Comparison of ENCODE assay signal across 24 cellular contexts in genomic region chr3:101243285-101244211, GRCh38.
DNase-seq lines count a peak whose midpoint lies in the region; ATAC-seq, FAIRE-seq and TF ChIP-seq lines count a peak whose summit lies in the region.
"Had no signal": no experiment of that assay in that cellular context is flagged by ENCODE, and none has a peak within 500 bp of the region (broad histone marks: within the 10 kb centered on the region; RNA-seq: fewer than 3 reads in every experiment).

No MANE protein-coding gene starts in this region.

- H3K79me1 ChIP-seq in H9 (ENCODE audit: insufficient read depth, low read depth, low read length, poor library complexity, severe bottlenecking), result no peaks in the 10 kb centered on the region

- no peak overlapping the region for H4K8ac ChIP-seq in H9 (replicated peaks; ENCODE audit: insufficient read length, low read depth, low read length)

- H3K27ac ChIP-seq in H9 (ENCODE audit: insufficient read length, low read depth, low read length), result no peak overlapping the region
- H3K27ac ChIP-seq: dorsolateral prefrontal cortex, tibial nerve had no signal

- no peak overlapping the region for H4K91ac ChIP-seq in H9 (ENCODE audit: insufficient read length, low read depth, low read length)

- peak overlapping the region; percentile 5 for H3K27ac Mint-ChIP-seq in activated naive CD8-positive, alpha-beta T cell treated with anti-CD3 and anti-CD28 coated beads, Interleukin-2, amount 50 U/mL, for 24 hours
- H3K27ac Mint-ChIP-seq in activated naive CD8-positive, alpha-beta T cell treated with anti-CD3 and anti-CD28 coated beads for 36 hours, result no peak overlapping the region
- peak overlapping the region; percentile 74 for H3K27ac Mint-ChIP-seq in activated T-helper 17 cell treated with anti-CD3 and anti-CD28 coated beads, Interleukin-2, amount 50 U/mL, for 72 hours
- H3K27ac Mint-ChIP-seq in stimulated activated effector memory CD8-positive, alpha-beta T cell treated with anti-CD3 and anti-CD28 coated beads, Interleukin-12 subunit alpha, Interleukin-12 subunit beta, amount 100 ng/mL, for 72 hours, result no peak overlapping the region
- no peak overlapping the region for H3K27ac Mint-ChIP-seq in H9
- H3K27ac Mint-ChIP-seq: activated B cell treated with CpG ODN at 0.5 μM for 24 hours; activated CD8-positive, alpha-beta memory T cell treated with anti-CD3 and anti-CD28 coated beads, Interleukin-2, amount 10 ng/mL, durations not matched to agents 7 days and 5 days; CD4-positive, alpha-beta T cell; naive thymus-derived CD8-positive, alpha-beta T cell had no signal

- peak; percentile 36 for FAIRE-seq in GM12892 (lab: Jason Lieb, UNC)
- FAIRE-seq: G401.6 had no signal

- TF ChIP-seq POLR2A in GM12892 (IDR thresholded peaks at IDR 0.05; ENCODE audit: low read depth, low read length), result no peak

- no peaks in the 10 kb centered on the region for H3K9me3 Mint-ChIP-seq in activated naive CD8-positive, alpha-beta T cell treated with anti-CD3 and anti-CD28 coated beads, Interleukin-2, amount 50 U/mL, for 24 hours
- no peaks in the 10 kb centered on the region for H3K9me3 Mint-ChIP-seq in activated naive CD8-positive, alpha-beta T cell treated with anti-CD3 and anti-CD28 coated beads for 36 hours
- no peaks in the 10 kb centered on the region for H3K9me3 Mint-ChIP-seq in activated T-helper 17 cell treated with anti-CD3 and anti-CD28 coated beads, Interleukin-2, amount 50 U/mL, for 72 hours
- H3K9me3 Mint-ChIP-seq in stimulated activated effector memory CD8-positive, alpha-beta T cell treated with anti-CD3 and anti-CD28 coated beads, Interleukin-12 subunit alpha, Interleukin-12 subunit beta, amount 100 ng/mL, for 72 hours, result no peaks in the 10 kb centered on the region
- H3K9me3 Mint-ChIP-seq in H9, result peaks cover 0 to 3% of the 10 kb centered on the region in 2 experiments; a peak in 1 of 5 replicates
- H3K9me3 Mint-ChIP-seq: activated B cell treated with CpG ODN at 0.5 μM for 24 hours; CD4-positive, alpha-beta T cell had no signal

- no peak overlapping the region for H3K56ac ChIP-seq in H9 (ENCODE audit: insufficient read length, low read depth, low read length)

- no peak overlapping the region for H4K5ac ChIP-seq in H9 (ENCODE audit: insufficient read length, low read depth, low read length)

- no peaks in the 10 kb centered on the region for H4K20me1 ChIP-seq in H9 (ENCODE audit: control insufficient read depth, insufficient read depth, insufficient read length)

- H3K4me1 Mint-ChIP-seq in activated naive CD8-positive, alpha-beta T cell treated with anti-CD3 and anti-CD28 coated beads, Interleukin-2, amount 50 U/mL, for 24 hours, result peaks cover 17% of the 10 kb centered on the region
- no peaks in the 10 kb centered on the region for H3K4me1 Mint-ChIP-seq in activated naive CD8-positive, alpha-beta T cell treated with anti-CD3 and anti-CD28 coated beads for 36 hours
- peaks cover 8% of the 10 kb centered on the region for H3K4me1 Mint-ChIP-seq in activated T-helper 17 cell treated with anti-CD3 and anti-CD28 coated beads, Interleukin-2, amount 50 U/mL, for 72 hours
- H3K4me1 Mint-ChIP-seq in stimulated activated effector memory CD8-positive, alpha-beta T cell treated with anti-CD3 and anti-CD28 coated beads, Interleukin-12 subunit alpha, Interleukin-12 subunit beta, amount 100 ng/mL, for 72 hours, result peaks cover 9% of the 10 kb centered on the region
- H3K4me1 Mint-ChIP-seq in H9, result peaks cover 12 to 17% of the 10 kb centered on the region in 2 experiments
- H3K4me1 Mint-ChIP-seq: activated B cell treated with CpG ODN at 0.5 μM for 24 hours; activated CD8-positive, alpha-beta memory T cell treated with anti-CD3 and anti-CD28 coated beads, Interleukin-2, amount 10 ng/mL, durations not matched to agents 7 days and 5 days; naive thymus-derived CD8-positive, alpha-beta T cell had no signal

- peaks cover 4% of the 10 kb centered on the region; the same call in 1 of the 2 replicates for H3K4me1 ChIP-seq in H9 (ENCODE audit: insufficient read depth, low read length)
- H3K4me1 ChIP-seq: tibial nerve had no signal

- no peak for TF ChIP-seq CTCF in H9 (conservative IDR thresholded peaks at IDR 0.05)

- no peak overlapping the region for H2BK12ac ChIP-seq in H9 (ENCODE audit: insufficient read length, low read depth, low read length)

- no peak overlapping the region for H2BK120ac ChIP-seq in H9 (ENCODE audit: low read depth, low read length, poor library complexity, severe bottlenecking)

- H2BK20ac ChIP-seq in H9 (ENCODE audit: low read depth, low read length, poor library complexity, severe bottlenecking), result no peak overlapping the region

- H3K27me3 ChIP-seq in H9 (ENCODE audit: insufficient read depth, low read length), result no peaks in the 10 kb centered on the region
- H3K27me3 ChIP-seq: tibial nerve had no signal

- no peak overlapping the region for H3K18ac ChIP-seq in H9 (ENCODE audit: insufficient read length, low read depth, low read length)

- no peak overlapping the region for H3K4me3 Mint-ChIP-seq in activated naive CD8-positive, alpha-beta T cell treated with anti-CD3 and anti-CD28 coated beads, Interleukin-2, amount 50 U/mL, for 24 hours
- H3K4me3 Mint-ChIP-seq in activated naive CD8-positive, alpha-beta T cell treated with anti-CD3 and anti-CD28 coated beads for 36 hours, result no peak overlapping the region
- H3K4me3 Mint-ChIP-seq in activated T-helper 17 cell treated with anti-CD3 and anti-CD28 coated beads, Interleukin-2, amount 50 U/mL, for 72 hours, result no peak overlapping the region
- H3K4me3 Mint-ChIP-seq in stimulated activated effector memory CD8-positive, alpha-beta T cell treated with anti-CD3 and anti-CD28 coated beads, Interleukin-12 subunit alpha, Interleukin-12 subunit beta, amount 100 ng/mL, for 72 hours, result no peak overlapping the region
- H3K4me3 Mint-ChIP-seq in H9, result no peak overlapping the region
- H3K4me3 Mint-ChIP-seq: activated B cell treated with CpG ODN at 0.5 μM for 24 hours; activated CD8-positive, alpha-beta memory T cell treated with anti-CD3 and anti-CD28 coated beads, Interleukin-2, amount 10 ng/mL, durations not matched to agents 7 days and 5 days; CD4-positive, alpha-beta T cell; naive thymus-derived CD8-positive, alpha-beta T cell had no signal

- ATAC-seq in activated naive CD8-positive, alpha-beta T cell treated with anti-CD3 and anti-CD28 coated beads, Interleukin-2, amount 50 U/mL, for 24 hours, result peak; percentile 84
- peak; percentile 83 for ATAC-seq in activated T-helper 17 cell treated with anti-CD3 and anti-CD28 coated beads, Interleukin-2, amount 50 U/mL, for 72 hours (replicated peaks)
- ATAC-seq in stimulated activated effector memory CD8-positive, alpha-beta T cell treated with anti-CD3 and anti-CD28 coated beads, Interleukin-12 subunit alpha, Interleukin-12 subunit beta, amount 100 ng/mL, for 72 hours, result peak; percentile 90
- no peak for ATAC-seq in HG02763 (IDR thresholded peaks at IDR 0.05; ENCODE audit: unreplicated experiment)
- ATAC-seq: activated CD8-positive, alpha-beta memory T cell treated with anti-CD3 and anti-CD28 coated beads, Interleukin-2, amount 10 ng/mL, durations not matched to agents 7 days and 5 days; left cardiac atrium; naive thymus-derived CD8-positive, alpha-beta T cell had no signal

- H3K4ac ChIP-seq in H9 (ENCODE audit: low read depth, low read length), result no peak overlapping the region

- peaks cover 11% of the 10 kb centered on the region for H3K36me3 Mint-ChIP-seq in activated naive CD8-positive, alpha-beta T cell treated with anti-CD3 and anti-CD28 coated beads, Interleukin-2, amount 50 U/mL, for 24 hours (ENCODE audit: low read depth)
- H3K36me3 Mint-ChIP-seq in activated naive CD8-positive, alpha-beta T cell treated with anti-CD3 and anti-CD28 coated beads for 36 hours, result peaks cover 15% of the 10 kb centered on the region
- peaks cover 16% of the 10 kb centered on the region for H3K36me3 Mint-ChIP-seq in activated T-helper 17 cell treated with anti-CD3 and anti-CD28 coated beads, Interleukin-2, amount 50 U/mL, for 72 hours (ENCODE audit: low read depth)
- no peaks in the 10 kb centered on the region for H3K36me3 Mint-ChIP-seq in stimulated activated effector memory CD8-positive, alpha-beta T cell treated with anti-CD3 and anti-CD28 coated beads, Interleukin-12 subunit alpha, Interleukin-12 subunit beta, amount 100 ng/mL, for 72 hours
- H3K36me3 Mint-ChIP-seq in H9 (ENCODE audit: insufficient read depth in 1 of 3, low read depth in 3 of 3), result no peaks in the 10 kb centered on the region; a peak in 1 of 7 replicates

- H3K9me3 ChIP-seq in H9 (ENCODE audit: control insufficient read depth, low read depth, low read length), result no peaks in the 10 kb centered on the region
- H3K9me3 ChIP-seq: tibial nerve had no signal

- no peak overlapping the region for H2BK5ac ChIP-seq in H9 (ENCODE audit: insufficient read length, low read length)

- H2AK5ac ChIP-seq in H9 (ENCODE audit: insufficient read length, low read length), result no peak overlapping the region

- H3T11ph ChIP-seq in H9 (ENCODE audit: low read length), result no peak overlapping the region

- H3K9ac ChIP-seq in H9 (ENCODE audit: extremely low read depth, insufficient read length, low read length), result no peak overlapping the region

- H3K14ac ChIP-seq in H9 (ENCODE audit: insufficient read depth, low read length), result no peak overlapping the region

- no peak overlapping the region for H2AFZ ChIP-seq in H9 (ENCODE audit: low read length)

- H3K27me3 Mint-ChIP-seq in activated naive CD8-positive, alpha-beta T cell treated with anti-CD3 and anti-CD28 coated beads, Interleukin-2, amount 50 U/mL, for 24 hours, result no peaks in the 10 kb centered on the region
- no peaks in the 10 kb centered on the region for H3K27me3 Mint-ChIP-seq in activated naive CD8-positive, alpha-beta T cell treated with anti-CD3 and anti-CD28 coated beads for 36 hours
- no peaks in the 10 kb centered on the region for H3K27me3 Mint-ChIP-seq in activated T-helper 17 cell treated with anti-CD3 and anti-CD28 coated beads, Interleukin-2, amount 50 U/mL, for 72 hours
- no peaks in the 10 kb centered on the region for H3K27me3 Mint-ChIP-seq in H9 (ENCODE audit: low read depth)
- H3K27me3 Mint-ChIP-seq: activated B cell treated with CpG ODN at 0.5 μM for 24 hours; activated CD8-positive, alpha-beta memory T cell treated with anti-CD3 and anti-CD28 coated beads, Interleukin-2, amount 10 ng/mL, durations not matched to agents 7 days and 5 days; CD4-positive, alpha-beta T cell; naive thymus-derived CD8-positive, alpha-beta T cell had no signal

- no CpG with 5 or more reads among the region's 4 CpGs for WGBS in H9 (ENCODE audit: extremely low coverage, insufficient read length, low lambda C conversion rate)

- no peak overlapping the region for H3K4me2 ChIP-seq in H9 (ENCODE audit: insufficient read depth, insufficient read length, low read length)

- H3K79me2 ChIP-seq in H9 (ENCODE audit: insufficient read depth, low read length), result no peaks in the 10 kb centered on the region

- peak; percentile 8 for DNase-seq in activated naive CD8-positive, alpha-beta T cell treated with anti-CD3 and anti-CD28 coated beads, Interleukin-2, amount 50 U/mL, for 24 hours
- no peak for DNase-seq in activated naive CD8-positive, alpha-beta T cell treated with anti-CD3 and anti-CD28 coated beads for 36 hours
- no peak for DNase-seq in GM12892 (ENCODE audit: insufficient read length)
- DNase-seq in stimulated activated effector memory CD8-positive, alpha-beta T cell treated with anti-CD3 and anti-CD28 coated beads, Interleukin-12 subunit alpha, Interleukin-12 subunit beta, amount 100 ng/mL, for 72 hours (ENCODE audit: low spot score in 2 of 2), result peak in 1 of 2 donors; percentile 52
- DNase-seq in NCI-H2227 treated with DMSO at 0.1 percent for 48 hours (lab: John Stamatoyannopoulos, UW), result no peak
- no peak for DNase-seq in H9
- DNase-seq: activated B cell treated with CpG ODN at 0.5 μM for 24 hours; activated CD8-positive, alpha-beta memory T cell treated with anti-CD3 and anti-CD28 coated beads, Interleukin-2, amount 10 ng/mL, durations not matched to agents 7 days and 5 days; CD4-positive, alpha-beta T cell; central memory CD4-positive, alpha-beta T cell; DMS 273 treated with DMSO at 0.1 percent for 48 hours; dorsolateral prefrontal cortex; GOT3; KBM-7; left cardiac atrium; MV-4-11; naive thymus-derived CD8-positive, alpha-beta T cell; NCI-H187 treated with DMSO at 0.1 percent for 48 hours; NCI-H446; stimulated activated naive CD4-positive, alpha-beta T cell had no signal

- H3K23ac ChIP-seq in H9 (ENCODE audit: insufficient read length, low read depth, low read length), result no peak overlapping the region

- no peak overlapping the region for H2BK15ac ChIP-seq in H9 (ENCODE audit: low read depth, low read length)

- H3K23me2 ChIP-seq in H9 (ENCODE audit: insufficient read length, low read depth, low read length, poor library complexity, severe bottlenecking), result no peaks in the 10 kb centered on the region

Comparison
In these comparisons a context has a peak if more than half of its experiments do, and no peak if none do; other contexts are left out.
1. H3K27ac Mint-ChIP-seq: peak in activated naive CD8-positive, alpha-beta T cell treated with anti-CD3 and anti-CD28 coated beads, Interleukin-2, amount 50 U/mL, for 24 hours (single experiment) and activated T-helper 17 cell treated with anti-CD3 and anti-CD28 coated beads, Interleukin-2, amount 50 U/mL, for 72 hours (single experiment); none in activated naive CD8-positive, alpha-beta T cell treated with anti-CD3 and anti-CD28 coated beads for 36 hours (single experiment), stimulated activated effector memory CD8-positive, alpha-beta T cell treated with anti-CD3 and anti-CD28 coated beads, Interleukin-12 subunit alpha, Interleukin-12 subunit beta, amount 100 ng/mL, for 72 hours (single experiment) and H9 (0 of 3).